In genomic region chr14:64476438-64476837, GRCh38 we compare ENCODE assay signal across 29 cellular contexts.
"Had no signal": no experiment of that assay in that cellular context is flagged by ENCODE, and none has a peak within 500 bp of the region (broad histone marks: within the 10 kb centered on the region; RNA-seq: fewer than 3 reads in every experiment).

No MANE protein-coding gene starts in this region.

- H3K27me3 Mint-ChIP-seq: activated CD8-positive, alpha-beta memory T cell treated with anti-CD3 and anti-CD28 coated beads, Interleukin-2, amount 10 ng/mL, durations not matched to agents 7 days and 5 days had no signal

- DNase-seq: activated CD4-positive, alpha-beta T cell treated with anti-CD3 and anti-CD28 coated beads for 4 hours; activated CD4-positive, alpha-beta T cell treated with anti-CD3 and anti-CD28 coated beads, Interleukin-2, amount 50 U/mL, for 4 hours; activated CD8-positive, alpha-beta memory T cell treated with anti-CD3 and anti-CD28 coated beads for 24 hours; activated CD8-positive, alpha-beta memory T cell treated with anti-CD3 and anti-CD28 coated beads, Interleukin-2, amount 10 ng/mL, durations not matched to agents 7 days and 5 days; activated CD8-positive, alpha-beta memory T cell treated with anti-CD3 and anti-CD28 coated beads, Interleukin-2, amount 50 U/mL, for 48 hours; activated gamma-delta T cell treated with Interleukin-2 at 50 U/mL for 16 hours; activated naive CD4-positive, alpha-beta T cell treated with anti-CD3 and anti-CD28 coated beads, Interleukin-2, amount 50 U/mL, for 16 hours; adrenal gland; body of pancreas; MM.1S; MV-4-11; NCI-H1092; NCI-H146; NCI-H187; NCI-H2029 treated with DMSO at 0.1 percent for 48 hours; NCI-H2107; NCI-H2171; NCI-H2227 treated with DMSO at 0.1 percent for 48 hours; NCI-H446; NCI-H510A treated with DMSO at 0.1 percent for 48 hours; NCI-H526 treated with DMSO at 0.1 percent for 48 hours; NCI-H774; SHP77; SJCRH30; T1000; WERI-Rb-1 had no signal

- H3K27ac Mint-ChIP-seq: activated CD8-positive, alpha-beta memory T cell treated with anti-CD3 and anti-CD28 coated beads, Interleukin-2, amount 10 ng/mL, durations not matched to agents 7 days and 5 days had no signal

- H3K4me3 Mint-ChIP-seq: activated CD8-positive, alpha-beta memory T cell treated with anti-CD3 and anti-CD28 coated beads, Interleukin-2, amount 10 ng/mL, durations not matched to agents 7 days and 5 days had no signal

- FAIRE-seq: astrocyte had no signal

- ATAC-seq: activated CD4-positive, CD25-positive, alpha-beta regulatory T cell treated with anti-CD3 and anti-CD28 coated beads, Interleukin-2, amount 50 U/mL, for 24 hours; activated CD8-positive, alpha-beta memory T cell treated with anti-CD3 and anti-CD28 coated beads, Interleukin-2, amount 10 ng/mL, durations not matched to agents 7 days and 5 days; body of pancreas; Panc1 had no signal
